11 cellular contexts compared by ENCODE assay signal in genomic region chr9:18296702-18297531, GRCh38.
DNase-seq lines count a peak whose midpoint lies in the region; ATAC-seq and TF ChIP-seq lines count a peak whose summit lies in the region.
"Had no signal": no experiment of that assay in that cellular context is flagged by ENCODE, and none has a peak within 500 bp of the region (broad histone marks: within the 10 kb centered on the region; RNA-seq: fewer than 3 reads in every experiment).

No MANE protein-coding gene starts in this region.

- no peaks in the 10 kb centered on the region for H3K27me3 ChIP-seq in right cardiac atrium (ENCODE audit: control insufficient read depth, insufficient read depth)
- no peaks in the 10 kb centered on the region for H3K27me3 ChIP-seq in sigmoid colon

- DNase-seq in right cardiac atrium (no peak), Right ventricle myocardium superior (no peak), foreskin fibroblast (peak; percentile 16 to 55), NCI-H1436 (lab: John Stamatoyannopoulos, UW) (no peak), hypothalamus (lab: John Stamatoyannopoulos, UW) (no peak), sigmoid colon (no peak)
- DNase-seq: activated CD8-positive, alpha-beta memory T cell treated with anti-CD3 and anti-CD28 coated beads, Interleukin-2, amount 50 U/mL, for 48 hours; left cardiac atrium; NCI-H2107 had no signal

- TF ChIP-seq EP300 in sigmoid colon (IDR thresholded peaks at IDR 0.05) = no peak

- H3K27ac ChIP-seq in right cardiac atrium (ENCODE audit: low read length) = no peak overlapping the region
- no peak overlapping the region for H3K27ac ChIP-seq in sigmoid colon

- TF ChIP-seq POLR2A in sigmoid colon (IDR thresholded peaks at IDR 0.05) = no peak

- intact Hi-C loops in right cardiac atrium (cut with DNase I) (no loop called here), Right ventricle myocardium superior (cut with DNase I) (no loop called here), sigmoid colon (cut with DNase I) (no loop called here)

- H3K36me3 ChIP-seq in sigmoid colon = no peaks in the 10 kb centered on the region

- no peaks in the 10 kb centered on the region for H3K9me3 ChIP-seq in right cardiac atrium (ENCODE audit: control insufficient read depth, low read length)
- no peaks in the 10 kb centered on the region for H3K9me3 ChIP-seq in sigmoid colon

- H3K4me1 ChIP-seq in right cardiac atrium (ENCODE audit: control insufficient read depth, insufficient read depth, low read length) (no peaks in the 10 kb centered on the region), sigmoid colon (peaks cover 0 to 10% (median 5%) of the 10 kb centered on the region in 4 donors)

- 33% methylated on average over 6 of the region's 6 CpGs for WGBS in right cardiac atrium
- 68 to 80% methylated on average over 6 of the region's 6 CpGs for WGBS in sigmoid colon, 2 donors

- ATAC-seq in right cardiac atrium (peak; percentile 65 to 94), Right ventricle myocardium superior (ENCODE audit: poor library complexity) (no peak), SK-N-SH treated with all-trans-retinoic acid at 6 μM for 48 hours (peak; percentile 83), HG03280 (IDR thresholded peaks at IDR 0.05; ENCODE audit: unreplicated experiment) (no peak)

- peak overlapping the region; percentile 3 for H3K4me3 ChIP-seq in right cardiac atrium (ENCODE audit: low read length)
- H3K4me3 ChIP-seq in foreskin fibroblast (ENCODE audit: low read depth in 1 of 2, low read length in 2 of 2) = peak overlapping the region; percentile 1 to 31
- H3K4me3 ChIP-seq in sigmoid colon = no peak overlapping the region

- TF ChIP-seq CTCF in foreskin fibroblast (IDR thresholded peaks at IDR 0.05; ENCODE audit: low read depth, low read length) (no peak), sigmoid colon (IDR thresholded peaks at IDR 0.05) (no peak)

TF ChIP-seq in SK-N-SH treated with all-trans-retinoic acid at 6 μM for 48 hours, 23 proteins besides CTCF, POLR2A, EP300 and RAD21:
- TF ChIP-seq, protein P1, sequence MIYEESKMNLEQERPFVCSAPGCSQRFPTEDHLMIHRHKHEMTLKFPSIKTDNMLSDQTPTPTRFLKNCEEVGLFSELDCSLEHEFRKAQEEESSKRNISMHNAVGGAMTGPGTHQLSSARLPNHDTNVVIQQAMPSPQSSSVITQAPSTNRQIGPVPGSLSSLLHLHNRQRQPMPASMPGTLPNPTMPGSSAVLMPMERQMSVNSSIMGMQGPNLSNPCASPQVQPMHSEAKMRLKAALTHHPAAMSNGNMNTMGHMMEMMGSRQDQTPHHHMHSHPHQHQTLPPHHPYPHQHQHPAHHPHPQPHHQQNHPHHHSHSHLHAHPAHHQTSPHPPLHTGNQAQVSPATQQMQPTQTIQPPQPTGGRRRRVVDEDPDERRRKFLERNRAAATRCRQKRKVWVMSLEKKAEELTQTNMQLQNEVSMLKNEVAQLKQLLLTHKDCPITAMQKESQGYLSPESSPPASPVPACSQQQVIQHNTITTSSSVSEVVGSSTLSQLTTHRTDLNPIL (CRISPR knock-in tag; IDR thresholded peaks at IDR 0.05; ENCODE audit: low read depth) = no peak
- TF ChIP-seq ISL1 (CRISPR knock-in tag; IDR thresholded peaks at IDR 0.05) (no peak), PPARA (CRISPR knock-in tag; IDR thresholded peaks at IDR 0.05; ENCODE audit: borderline replicate concordance) (no peak), TOX (CRISPR knock-in tag; IDR thresholded peaks at IDR 0.05; ENCODE audit: borderline replicate concordance) (no peak), BACH2 (CRISPR knock-in tag; IDR thresholded peaks at IDR 0.05; ENCODE audit: borderline replicate concordance) (no peak), OSR1 (CRISPR knock-in tag; IDR thresholded peaks at IDR 0.05) (no peak), SNAI2 (CRISPR knock-in tag; IDR thresholded peaks at IDR 0.05) (no peak), ZNF565 (CRISPR knock-in tag; conservative IDR thresholded peaks at IDR 0.05; ENCODE audit: low read depth) (no peak), TSHZ2 (CRISPR knock-in tag; IDR thresholded peaks at IDR 0.05) (no peak), ARNTL (CRISPR knock-in tag; IDR thresholded peaks at IDR 0.05; ENCODE audit: borderline replicate concordance, low read depth) (no peak), ZNF8 (CRISPR knock-in tag; IDR thresholded peaks at IDR 0.05) (no peak), CSDC2 (CRISPR knock-in tag; IDR thresholded peaks at IDR 0.05) (no peak)
- TF ChIP-seq, protein P2, sequence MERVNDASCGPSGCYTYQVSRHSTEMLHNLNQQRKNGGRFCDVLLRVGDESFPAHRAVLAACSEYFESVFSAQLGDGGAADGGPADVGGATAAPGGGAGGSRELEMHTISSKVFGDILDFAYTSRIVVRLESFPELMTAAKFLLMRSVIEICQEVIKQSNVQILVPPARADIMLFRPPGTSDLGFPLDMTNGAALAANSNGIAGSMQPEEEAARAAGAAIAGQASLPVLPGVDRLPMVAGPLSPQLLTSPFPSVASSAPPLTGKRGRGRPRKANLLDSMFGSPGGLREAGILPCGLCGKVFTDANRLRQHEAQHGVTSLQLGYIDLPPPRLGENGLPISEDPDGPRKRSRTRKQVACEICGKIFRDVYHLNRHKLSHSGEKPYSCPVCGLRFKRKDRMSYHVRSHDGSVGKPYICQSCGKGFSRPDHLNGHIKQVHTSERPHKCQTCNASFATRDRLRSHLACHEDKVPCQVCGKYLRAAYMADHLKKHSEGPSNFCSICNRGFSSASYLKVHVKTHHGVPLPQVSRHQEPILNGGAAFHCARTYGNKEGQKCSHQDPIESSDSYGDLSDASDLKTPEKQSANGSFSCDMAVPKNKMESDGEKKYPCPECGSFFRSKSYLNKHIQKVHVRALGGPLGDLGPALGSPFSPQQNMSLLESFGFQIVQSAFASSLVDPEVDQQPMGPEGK (CRISPR knock-in tag; IDR thresholded peaks at IDR 0.05; ENCODE audit: borderline replicate concordance) = no peak
- TF ChIP-seq, protein P3, sequence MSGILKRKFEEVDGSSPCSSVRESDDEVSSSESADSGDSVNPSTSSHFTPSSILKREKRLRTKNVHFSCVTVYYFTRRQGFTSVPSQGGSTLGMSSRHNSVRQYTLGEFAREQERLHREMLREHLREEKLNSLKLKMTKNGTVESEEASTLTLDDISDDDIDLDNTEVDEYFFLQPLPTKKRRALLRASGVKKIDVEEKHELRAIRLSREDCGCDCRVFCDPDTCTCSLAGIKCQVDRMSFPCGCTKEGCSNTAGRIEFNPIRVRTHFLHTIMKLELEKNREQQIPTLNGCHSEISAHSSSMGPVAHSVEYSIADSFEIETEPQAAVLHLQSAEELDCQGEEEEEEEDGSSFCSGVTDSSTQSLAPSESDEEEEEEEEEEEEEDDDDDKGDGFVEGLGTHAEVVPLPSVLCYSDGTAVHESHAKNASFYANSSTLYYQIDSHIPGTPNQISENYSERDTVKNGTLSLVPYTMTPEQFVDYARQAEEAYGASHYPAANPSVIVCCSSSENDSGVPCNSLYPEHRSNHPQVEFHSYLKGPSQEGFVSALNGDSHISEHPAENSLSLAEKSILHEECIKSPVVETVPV (CRISPR knock-in tag; IDR thresholded peaks at IDR 0.05) = no peak

Comparison
In these comparisons a context has a peak if more than half of its experiments do, and no peak if none do; other contexts are left out.
1. ATAC-seq: peak in right cardiac atrium (2 of 2) and SK-N-SH treated with all-trans-retinoic acid at 6 μM for 48 hours (single experiment); none in Right ventricle myocardium superior (single experiment) and HG03280 (single experiment).
2. DNase-seq: peak in foreskin fibroblast (2 of 2); none in right cardiac atrium (0 of 3), Right ventricle myocardium superior (single experiment), NCI-H1436 (single experiment), hypothalamus (0 of 51) and sigmoid colon (single experiment).
3. H3K4me3 ChIP-seq: peak in right cardiac atrium (single experiment) and foreskin fibroblast (2 of 2); none in sigmoid colon (0 of 4).